7 cellular contexts compared by ENCODE assay signal in genomic region chr12:49662998-49663843, GRCh38. TPM values are rescaled to one million over a fixed set of nuclear protein-coding genes. Genes with fewer than 3 reads are reported as not detected.
DNase-seq lines count a peak whose midpoint lies in the region; ATAC-seq and TF ChIP-seq lines count a peak whose summit lies in the region.

No MANE protein-coding gene starts in this region.

- DNase-seq in RPMI8226, result peak; percentile 90
- peak; percentile 64 for DNase-seq in activated effector memory CD4-positive, alpha-beta T cell treated with Interleukin-2 at 50 U/mL for 16 hours
- DNase-seq in Right ventricle myocardium inferior (ENCODE audit: missing footprints), result peak; percentile 82
- DNase-seq in sigmoid colon, result peak; percentile 84
- DNase-seq in occipital lobe (lab: John Stamatoyannopoulos, UW), result no peak

- no peak for TF ChIP-seq CTCF in sigmoid colon (IDR thresholded peaks at IDR 0.05)

- H3K27me3 ChIP-seq in sigmoid colon, result no peaks in the 10 kb centered on the region

- no peak for TF ChIP-seq EP300 in sigmoid colon (IDR thresholded peaks at IDR 0.05)

- no peak overlapping the region for H3K4me3 ChIP-seq in sigmoid colon

- H3K27ac ChIP-seq in sigmoid colon, result peak overlapping the region; percentile 43 to 72 (median 58)

- intact Hi-C loops in Right ventricle myocardium inferior (cut with DNase I) (no loop called here), sigmoid colon (cut with DNase I) (no loop called here)

- ATAC-seq in GM18907 (IDR thresholded peaks at IDR 0.05; ENCODE audit: unreplicated experiment), result peak; percentile 75
- peak; percentile 64 for ATAC-seq in HG03066 (IDR thresholded peaks at IDR 0.05; ENCODE audit: low read depth, unreplicated experiment)
- peak; percentile 94 for ATAC-seq in Right ventricle myocardium inferior

- peaks cover 0 to 25% (median 12%) of the 10 kb centered on the region in 4 donors for H3K4me1 ChIP-seq in sigmoid colon

- H3K36me3 ChIP-seq in sigmoid colon, result peaks cover 0 to 14% (median 0%) of the 10 kb centered on the region in 4 donors

- no peak for TF ChIP-seq POLR2A in sigmoid colon (IDR thresholded peaks at IDR 0.05)

- H3K9me3 ChIP-seq in sigmoid colon, result no peaks in the 10 kb centered on the region

- WGBS in sigmoid colon, 2 donors, result 30 to 68% methylated on average over 5 of the region's 5 CpGs

RNA-seq across cellular contexts. Expression of gene PRPF40B, which starts 39.9 kb away (rescaled TPM):
- total RNA-seq in Right ventricle myocardium inferior (17.1 TPM), sigmoid colon (10 to 100 TPM; 13.3 to 27.5 (median 21.0) TPM), occipital lobe (15.0 TPM)
- 10 to 100 TPM in 1 of 3 donors, 1 to 10 TPM in 2; 1.4 to 11.3 (median 3.6) TPM for polyA plus RNA-seq in sigmoid colon

RNA-seq across cellular contexts. Expression of gene FMNL3, which starts 44.0 kb away (rescaled TPM):
- total RNA-seq in Right ventricle myocardium inferior (10.8 TPM), sigmoid colon (10 to 100 TPM in 2 of 4 donors, 1 to 10 TPM in 2; 9.4 to 12.2 (median 11.0) TPM), occipital lobe (12.0 TPM)
- polyA plus RNA-seq in sigmoid colon, result 10 to 100 TPM in 1 of 3 donors, 1 to 10 TPM in 2; 1.8 to 10.8 (median 2.4) TPM

RNA-seq across cellular contexts. Expression of gene FAM186B, which starts 57.8 kb away (rescaled TPM):
- total RNA-seq in Right ventricle myocardium inferior (0.62 TPM), sigmoid colon (under 1 TPM in 2 of 4 donors, not detected in 2; 0.16 to 0.54 TPM), occipital lobe (not detected)
- polyA plus RNA-seq in sigmoid colon, result under 1 TPM in 1 of 3 donors, not detected in 2; 0.22 TPM
